ENCODE assay signal across 16 cellular contexts in the genomic region with DNA sequence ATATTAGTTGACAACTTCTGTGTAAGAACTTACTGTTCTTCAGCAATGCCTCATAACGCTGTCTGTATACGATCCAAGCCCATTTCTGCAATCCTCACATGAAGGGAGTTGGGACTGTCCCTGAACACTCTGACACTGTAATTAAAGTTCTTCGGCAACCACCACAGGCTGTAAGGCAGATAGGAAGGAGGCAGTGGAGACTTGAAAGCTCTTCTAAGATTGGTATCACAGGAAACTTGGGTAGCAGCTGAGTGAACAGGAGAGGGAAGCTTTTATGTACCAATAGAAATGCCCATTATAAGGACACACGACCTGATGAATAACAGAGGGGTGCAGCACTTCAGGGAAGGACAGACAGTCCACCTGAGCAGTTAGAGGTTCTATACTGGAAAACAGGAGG. TPM values are rescaled to one million over a fixed set of nuclear protein-coding genes. Genes with fewer than 3 reads are reported as not detected.
DNase-seq lines count a peak whose midpoint lies in the region; ATAC-seq and TF ChIP-seq lines count a peak whose summit lies in the region.
"Had no signal": no experiment of that assay in that cellular context is flagged by ENCODE, and none has a peak within 500 bp of the region (broad histone marks: within the 10 kb centered on the region; RNA-seq: fewer than 3 reads in every experiment).

No MANE protein-coding gene starts in this region.

- POLR2A ChIA-PET in activated naive CD8-positive, alpha-beta T cell treated with anti-CD3 and anti-CD28 coated beads, Interleukin-2, amount 10 ng/mL, durations not matched to agents 7 days and 5 days (lab: Charles Lee) = interaction anchor here (1.2 kb wide), 1 partner anchor 15 kb away, joined by 3 read pairs; no protein-coding TSS in a partner anchor
- POLR2A ChIA-PET in CD8-positive, alpha-beta T cell (lab: Charles Lee) = interaction anchor here (1.3 kb wide), 1 partner anchor 11 kb away, joined by 3 read pairs; no protein-coding TSS in a partner anchor

- H3K36me3 ChIP-seq in Peyer's patch = no peaks in the 10 kb centered on the region
- no peaks in the 10 kb centered on the region for H3K36me3 ChIP-seq in CD8-positive, alpha-beta T cell (ENCODE audit: insufficient read depth, low read length)
- H3K36me3 ChIP-seq: left ventricle myocardium inferior, transverse colon had no signal

- intact Hi-C loops in left colon (cut with DNase I, micrococcal nuclease) = no loop called here
- intact Hi-C loops in CD8-positive, alpha-beta T cell (cut with DNase I, micrococcal nuclease) = loop anchor here in 1 of 2 experiments (5.0 kb wide), 1 partner anchor 202 kb away; no protein-coding TSS in a partner anchor

- no peak for TF ChIP-seq POLR2A in Peyer's patch (IDR thresholded peaks at IDR 0.05)

- H3K27ac Mint-ChIP-seq in activated naive CD8-positive, alpha-beta T cell treated with anti-CD3 and anti-CD28 coated beads, Interleukin-2, amount 10 ng/mL, durations not matched to agents 7 days and 5 days = peak overlapping the region; percentile 4
- H3K27ac Mint-ChIP-seq in activated naive CD8-positive, alpha-beta T cell treated with anti-CD3 and anti-CD28 coated beads for 36 hours = no peak overlapping the region
- no peak overlapping the region for H3K27ac Mint-ChIP-seq in CD8-positive, alpha-beta T cell
- H3K27ac Mint-ChIP-seq: GM23338; naive thymus-derived CD4-positive, alpha-beta T cell had no signal

- H3K27me3 Mint-ChIP-seq in activated naive CD8-positive, alpha-beta T cell treated with anti-CD3 and anti-CD28 coated beads, Interleukin-2, amount 10 ng/mL, durations not matched to agents 7 days and 5 days = no peaks in the 10 kb centered on the region
- H3K27me3 Mint-ChIP-seq in activated naive CD8-positive, alpha-beta T cell treated with anti-CD3 and anti-CD28 coated beads for 36 hours = no peaks in the 10 kb centered on the region
- H3K27me3 Mint-ChIP-seq in CD8-positive, alpha-beta T cell (ENCODE audit: low read depth) = no peaks in the 10 kb centered on the region
- H3K27me3 Mint-ChIP-seq: effector memory CD8-positive, alpha-beta T cell; naive thymus-derived CD4-positive, alpha-beta T cell had no signal

- no peak overlapping the region for H3K4me3 ChIP-seq in Peyer's patch
- no peak overlapping the region for H3K4me3 ChIP-seq in CD8-positive, alpha-beta T cell (ENCODE audit: low read depth, low read length)
- H3K4me3 ChIP-seq: GM23338, left ventricle myocardium inferior, transverse colon had no signal

- no peak overlapping the region for H3K4me3 Mint-ChIP-seq in activated naive CD8-positive, alpha-beta T cell treated with anti-CD3 and anti-CD28 coated beads, Interleukin-2, amount 10 ng/mL, durations not matched to agents 7 days and 5 days
- H3K4me3 Mint-ChIP-seq in activated naive CD8-positive, alpha-beta T cell treated with anti-CD3 and anti-CD28 coated beads for 36 hours = no peak overlapping the region
- H3K4me3 Mint-ChIP-seq in CD8-positive, alpha-beta T cell = no peak overlapping the region
- H3K4me3 Mint-ChIP-seq: effector memory CD8-positive, alpha-beta T cell; GM23338 had no signal

- no peaks in the 10 kb centered on the region for H3K9me3 Mint-ChIP-seq in activated naive CD8-positive, alpha-beta T cell treated with anti-CD3 and anti-CD28 coated beads, Interleukin-2, amount 10 ng/mL, durations not matched to agents 7 days and 5 days
- no peaks in the 10 kb centered on the region for H3K9me3 Mint-ChIP-seq in activated naive CD8-positive, alpha-beta T cell treated with anti-CD3 and anti-CD28 coated beads for 36 hours
- H3K9me3 Mint-ChIP-seq in CD8-positive, alpha-beta T cell = no peaks in the 10 kb centered on the region
- H3K9me3 Mint-ChIP-seq: effector memory CD8-positive, alpha-beta T cell; GM23338; naive thymus-derived CD4-positive, alpha-beta T cell had no signal

- peaks cover 11% of the 10 kb centered on the region for H3K4me1 Mint-ChIP-seq in activated naive CD8-positive, alpha-beta T cell treated with anti-CD3 and anti-CD28 coated beads, Interleukin-2, amount 10 ng/mL, durations not matched to agents 7 days and 5 days
- H3K4me1 Mint-ChIP-seq in activated naive CD8-positive, alpha-beta T cell treated with anti-CD3 and anti-CD28 coated beads for 36 hours = peaks cover 11% of the 10 kb centered on the region
- H3K4me1 Mint-ChIP-seq in CD8-positive, alpha-beta T cell (ENCODE audit: low read depth) = no peaks in the 10 kb centered on the region

- DNase-seq in activated naive CD8-positive, alpha-beta T cell treated with anti-CD3 and anti-CD28 coated beads, Interleukin-2, amount 10 ng/mL, durations not matched to agents 7 days and 5 days = no peak
- no peak for DNase-seq in activated naive CD8-positive, alpha-beta T cell treated with anti-CD3 and anti-CD28 coated beads for 36 hours
- DNase-seq in OCI-M1 (lab: John Stamatoyannopoulos, UW) (peak; percentile 98), left colon (no peak), Peyer's patch (no peak)
- no peak for DNase-seq in CD8-positive, alpha-beta T cell
- DNase-seq: central memory CD4-positive, alpha-beta T cell; effector memory CD8-positive, alpha-beta T cell; left ventricle myocardium inferior; naive thymus-derived CD4-positive, alpha-beta T cell; NCI-H1092 treated with DMSO at 0.1 percent for 48 hours; NK-92 treated with Interleukin-12 subunit alpha and Interleukin-12 subunit beta, amount 100 ng/mL, for 24 hours; transverse colon had no signal

- CTCF ChIA-PET in CD8-positive, alpha-beta T cell (lab: Charles Lee) = interaction anchor here (1.0 to 6.0 kb wide), 3 partner anchors 11 to 135 kb away, joined by 4 to 40 read pairs (median 5); a partner anchor contains a TSS

- no peaks in the 10 kb centered on the region for H3K4me1 ChIP-seq in Peyer's patch
- no peaks in the 10 kb centered on the region for H3K4me1 ChIP-seq in CD8-positive, alpha-beta T cell (ENCODE audit: insufficient read depth, low read length)

- peak overlapping the region in 1 of 4 donors; percentile 56 for H3K27ac ChIP-seq in Peyer's patch
- H3K27ac ChIP-seq in CD8-positive, alpha-beta T cell (ENCODE audit: low read depth, low read length) = no peak overlapping the region
- H3K27ac ChIP-seq: left ventricle myocardium inferior, transverse colon had no signal

- H3K27me3 ChIP-seq in Peyer's patch = no peaks in the 10 kb centered on the region
- no peaks in the 10 kb centered on the region for H3K27me3 ChIP-seq in CD8-positive, alpha-beta T cell (ENCODE audit: insufficient read depth, low read length)
- H3K27me3 ChIP-seq: transverse colon had no signal

- TF ChIP-seq CTCF in Peyer's patch (IDR thresholded peaks at IDR 0.05) = no peak
- no peak for TF ChIP-seq CTCF in CD8-positive, alpha-beta T cell (IDR thresholded peaks at IDR 0.05)

- H3K36me3 Mint-ChIP-seq in activated naive CD8-positive, alpha-beta T cell treated with anti-CD3 and anti-CD28 coated beads, Interleukin-2, amount 10 ng/mL, durations not matched to agents 7 days and 5 days = peaks cover 2% of the 10 kb centered on the region
- H3K36me3 Mint-ChIP-seq in activated naive CD8-positive, alpha-beta T cell treated with anti-CD3 and anti-CD28 coated beads for 36 hours = peaks cover 5% of the 10 kb centered on the region
- peaks cover 15% of the 10 kb centered on the region for H3K36me3 Mint-ChIP-seq in CD8-positive, alpha-beta T cell

- no peaks in the 10 kb centered on the region for H3K9me3 ChIP-seq in Peyer's patch
- no peaks in the 10 kb centered on the region for H3K9me3 ChIP-seq in CD8-positive, alpha-beta T cell (ENCODE audit: low read length)
- H3K9me3 ChIP-seq: left ventricle myocardium inferior, transverse colon had no signal

- ATAC-seq in activated naive CD8-positive, alpha-beta T cell treated with anti-CD3 and anti-CD28 coated beads, Interleukin-2, amount 10 ng/mL, durations not matched to agents 7 days and 5 days (ENCODE audit: low read depth) = peak; percentile 56
- ATAC-seq in left colon = peak; percentile 64
- ATAC-seq in GM19324 (IDR thresholded peaks at IDR 0.05; ENCODE audit: low FRiP score, unreplicated experiment) = no peak
- no peak for ATAC-seq in CD8-positive, alpha-beta T cell
- no peak for ATAC-seq in esophagus mucosa
- ATAC-seq: effector memory CD8-positive, alpha-beta T cell; GM23338; naive thymus-derived CD4-positive, alpha-beta T cell had no signal

RNA-seq across cellular contexts. Expression of a gene that starts 12.0 kb away (rescaled TPM):
- total RNA-seq in activated naive CD8-positive, alpha-beta T cell treated with anti-CD3 and anti-CD28 coated beads, Interleukin-2, amount 10 ng/mL, durations not matched to agents 7 days and 5 days = 1 to 10 TPM; 7.1 to 7.5 TPM
- under 1 TPM; 0.91 to 0.98 TPM for total RNA-seq in activated naive CD8-positive, alpha-beta T cell treated with anti-CD3 and anti-CD28 coated beads for 36 hours
- 10 to 100 TPM; 27.7 to 29.8 TPM for total RNA-seq in left colon
- total RNA-seq in Peyer's patch = 10 to 100 TPM; 14.0 to 41.3 (median 34.7) TPM
- 1 to 10 TPM; 7.9 to 9.0 TPM for total RNA-seq in CD8-positive, alpha-beta T cell
- 10.8 TPM for total RNA-seq in esophagus mucosa

Comparison
In these comparisons a context has a peak if more than half of its experiments do, and no peak if none do; other contexts are left out.
1. ATAC-seq: peak in activated naive CD8-positive, alpha-beta T cell treated with anti-CD3 and anti-CD28 coated beads, Interleukin-2, amount 10 ng/mL, durations not matched to agents 7 days and 5 days (single experiment) and left colon (single experiment); none in GM19324 (single experiment), CD8-positive, alpha-beta T cell (single experiment) and esophagus mucosa (single experiment).